In genomic region chr4:54843106-54843505, GRCh38 we compare ENCODE assay signal across 16 cellular contexts.
"Had no signal": no experiment of that assay in that cellular context is flagged by ENCODE, and none has a peak within 500 bp of the region (broad histone marks: within the 10 kb centered on the region; RNA-seq: fewer than 3 reads in every experiment).

No MANE protein-coding gene starts in this region.

- H3K9me3 ChIP-seq: left lung, right lobe of liver, vagina had no signal

- H3K36me3 ChIP-seq: brain microvascular endothelial cell, left lung, right lobe of liver, vagina had no signal

- H3K4me3 ChIP-seq: left lung, right lobe of liver, vagina had no signal

- H3K4me1 ChIP-seq: left lung, right lobe of liver, vagina had no signal

- H3K27me3 ChIP-seq: brain microvascular endothelial cell, left lung, right lobe of liver, vagina had no signal

- ATAC-seq: left lung, right lobe of liver had no signal

- H3K27ac ChIP-seq: brain microvascular endothelial cell, left lung, right lobe of liver, vagina had no signal

- DNase-seq: activated CD4-positive, alpha-beta T cell treated with anti-CD3 and anti-CD28 coated beads for 4 hours; activated CD4-positive, alpha-beta T cell treated with anti-CD3 and anti-CD28 coated beads, Interleukin-2, amount 50 U/mL, for 4 hours; activated CD8-positive, alpha-beta memory T cell treated with anti-CD3 and anti-CD28 coated beads, Interleukin-2, amount 50 U/mL, for 4 hours; activated gamma-delta T cell; activated naive CD4-positive, alpha-beta T cell treated with anti-CD3 and anti-CD28 coated beads, Interleukin-2, amount 10 ng/mL, durations not matched to agents 7 days and 5 days; activated naive CD8-positive, alpha-beta T cell treated with anti-CD3 and anti-CD28 coated beads, Interleukin-2, amount 10 ng/mL, durations not matched to agents 7 days and 5 days; activated T-cell treated with anti-CD3 and anti-CD28 coated beads, Interleukin-2, amount 50 U/mL, for 1 hour; brain microvascular endothelial cell; caudate nucleus; kidney glomerular epithelial cell; posterior cingulate gyrus; right lobe of liver; stimulated activated CD4-positive, alpha-beta T cell treated with anti-CD3 and anti-CD28 coated beads, Interleukin-2, amount 100 ng/mL, for 48 hours; stimulated activated naive CD4-positive, alpha-beta T cell treated with Interleukin-2 at 50 U/mL for 16 hours had no signal
